Comparison of ENCODE assay signal across 1 cellular context in the genomic region with DNA sequence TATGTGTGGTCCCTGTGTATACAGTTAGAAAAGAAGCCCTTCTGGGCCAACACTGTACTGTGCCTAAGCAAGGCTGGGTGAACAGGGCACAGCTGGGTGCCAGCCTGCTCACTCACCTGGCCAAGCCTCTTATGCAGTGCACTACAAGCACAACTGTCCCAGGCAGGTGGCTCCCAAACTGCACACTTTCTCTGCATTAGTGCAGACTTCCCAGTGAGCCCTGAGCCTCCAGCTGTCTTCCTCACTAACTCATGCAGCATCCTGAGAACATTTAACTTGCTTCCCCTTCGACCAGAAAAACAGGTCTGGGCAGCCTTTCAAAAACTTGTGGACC.
TF ChIP-seq lines count a peak whose summit lies in the region.

No MANE protein-coding gene starts in this region.

TF ChIP-seq in A549, 52 proteins besides CTCF, POLR2A, EP300 and RAD21 (continued from another document):
- TF ChIP-seq JUN (IDR thresholded peaks at IDR 0.05) (no peak), MYC (IDR thresholded peaks at IDR 0.05; ENCODE audit: borderline replicate concordance, low read length) (no peak)
TF ChIP-seq in A549: peak in this region for 0.
